In the genomic region with DNA sequence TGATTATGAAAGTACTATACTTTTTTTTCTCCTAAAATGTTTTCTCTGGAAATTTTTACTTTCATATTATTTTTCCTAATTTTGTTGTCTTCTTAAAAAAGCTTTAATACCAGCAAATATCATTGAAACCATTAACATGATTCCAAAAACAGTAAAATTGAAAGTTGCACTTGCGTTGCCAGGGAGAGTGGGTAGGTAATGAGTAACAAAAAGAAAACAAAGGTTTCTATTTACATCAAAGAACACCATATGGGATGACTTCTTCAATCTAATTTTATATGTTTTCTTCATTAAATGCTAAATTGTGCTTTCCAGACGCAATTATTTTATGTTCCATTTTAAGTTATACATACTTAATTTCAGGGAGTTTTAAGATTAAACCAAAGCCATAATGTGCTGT, we compare ENCODE assay signal across 24 cellular contexts.
"Had no signal": no experiment of that assay in that cellular context is flagged by ENCODE, and none has a peak within 500 bp of the region (broad histone marks: within the 10 kb centered on the region; RNA-seq: fewer than 3 reads in every experiment).

No MANE protein-coding gene starts in this region.

- H3K9me3 ChIP-seq: ovary, psoas muscle, right lobe of liver, sigmoid colon, thoracic aorta, transverse colon, upper lobe of right lung, uterus had no signal

- H3K79me2 ChIP-seq: parathyroid adenoma had no signal

- H2AFZ ChIP-seq: neural progenitor cell, parathyroid adenoma had no signal

- H3K4me3 ChIP-seq: neural progenitor cell, ovary, psoas muscle, right lobe of liver, sigmoid colon, stomach, thoracic aorta, tibial artery, transverse colon, upper lobe of right lung, uterus had no signal

- H3K36me3 ChIP-seq: neural progenitor cell, ovary, right lobe of liver, sigmoid colon, stomach, thoracic aorta, tibial artery, transverse colon, upper lobe of right lung, uterus had no signal

- H3K27ac ChIP-seq: neural progenitor cell, ovary, parathyroid adenoma, psoas muscle, right lobe of liver, sigmoid colon, stomach, thoracic aorta, tibial artery, transverse colon, upper lobe of right lung, uterus had no signal

- H3K9ac ChIP-seq: neural progenitor cell, parathyroid adenoma had no signal

- DNase-seq: natural killer cell; occipital lobe; ovary; posterior cingulate gyrus; psoas muscle; right cardiac atrium; right lobe of liver; sigmoid colon; small intestine; stimulated activated CD4-positive, alpha-beta T cell treated with anti-CD3 and anti-CD28 coated beads, Interleukin-15, amount 100 ng/mL, for 24 hours; stimulated activated CD4-positive, alpha-beta T cell treated with anti-CD3 and anti-CD28 coated beads, Interleukin-2, amount 100 ng/mL, for 24 hours; stimulated activated CD4-positive, alpha-beta T cell treated with anti-CD3 and anti-CD28 coated beads, Interleukin-2, amount 100 ng/mL, for 48 hours; stimulated activated CD4-positive, alpha-beta T cell treated with anti-CD3 and anti-CD28 coated beads, Interleukin-4, amount 100 ng/mL, for 24 hours; stimulated activated naive B cell treated with anti-CD40 and anti-IgM and Interleukin-4, amounts not matched to agents 10 μg/mL and 1 μg/mL and 100 μg/mL, for 72 hours; stimulated activated naive CD4-positive, alpha-beta T cell treated with Interleukin-2 at 50 U/mL for 16 hours; stomach; tibial artery; transverse colon; upper lobe of right lung; uterus had no signal

- H3K4me2 ChIP-seq: neural progenitor cell had no signal

- H3K27me3 ChIP-seq: neural progenitor cell, ovary, right lobe of liver, sigmoid colon, stomach, tibial artery, transverse colon, upper lobe of right lung, uterus had no signal

- ATAC-seq: natural killer cell; psoas muscle; right cardiac atrium; right lobe of liver; stimulated activated effector memory CD8-positive, alpha-beta T cell treated with anti-CD3 and anti-CD28 coated beads, Interleukin-12 subunit alpha, Interleukin-12 subunit beta, amount 100 ng/mL, for 72 hours; stimulated activated naive B cell treated with anti-CD40 and anti-IgM and Interleukin-4, amounts not matched to agents 10 μg/mL and 1 μg/mL and 100 μg/mL, for 72 hours; upper lobe of right lung had no signal

- H3K4me1 ChIP-seq: neural progenitor cell, parathyroid adenoma, psoas muscle, right lobe of liver, sigmoid colon, stomach, tibial artery, transverse colon, upper lobe of right lung, uterus had no signal
